ENCODE assay signal across 6 cellular contexts in the genomic region with DNA sequence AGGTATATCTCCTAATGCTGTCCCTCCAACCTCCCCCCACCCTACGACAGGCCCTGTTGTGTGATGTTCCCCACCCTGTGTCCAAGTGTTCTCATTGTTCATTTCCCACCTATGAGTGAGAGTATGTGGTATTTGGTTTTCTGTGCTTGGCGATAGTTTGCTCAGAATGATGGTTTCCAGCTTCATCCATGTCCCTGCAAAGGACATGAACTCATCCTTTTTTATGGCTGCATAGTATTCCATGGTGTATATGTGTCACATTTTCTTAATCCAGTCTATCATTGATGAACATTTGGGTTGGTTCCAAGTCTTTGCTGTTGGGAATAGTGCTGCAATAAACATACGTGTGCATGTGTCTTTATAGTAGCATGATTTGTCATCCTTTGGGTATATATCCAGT. TPM values are rescaled to one million over a fixed set of nuclear protein-coding genes. Genes with fewer than 3 reads are reported as not detected.
DNase-seq lines count a peak whose midpoint lies in the region; ATAC-seq, FAIRE-seq and TF ChIP-seq lines count a peak whose summit lies in the region.
"Not testable (repeated sequence)": the region's sequence is repeated elsewhere in the genome, so short reads cannot be mapped to it uniquely, and the experiment has no call there.

No MANE protein-coding gene starts in this region.

- not testable (repeated sequence) for TF ChIP-seq POLR2A in K562 (conservative IDR thresholded peaks at IDR 0.05); esophagus muscularis mucosa (IDR thresholded peaks at IDR 0.05; ENCODE audit: low read depth); HepG2 (IDR thresholded peaks at IDR 0.05; ENCODE audit: insufficient read depth in 1 of 2, low read depth in 2 of 2, low read length in 2 of 2)

- TF ChIP-seq CTCF in HEK293 (tag by site-specific recombination; IDR thresholded peaks at IDR 0.05); K562 (IDR thresholded peaks at IDR 0.05 in 2 of 3, conservative IDR thresholded peaks at IDR 0.05 in 1 of 3; ENCODE audit: insufficient read depth in 2 of 3, low read depth in 1 of 3, low read length in 3 of 3); esophagus muscularis mucosa (IDR thresholded peaks at IDR 0.05); HepG2 (CRISPR knock-in tag; IDR thresholded peaks at IDR 0.05); osteocyte (IDR thresholded peaks at IDR 0.05): not testable (repeated sequence)

- in situ Hi-C loops in K562 (cut with MboI); HepG2 (cut with HindIII; ENCODE audit: extremely low pct_ligation_motif_present, low pct_unique_long_range_greater_than_20kb): not testable (repeated sequence)

- intact Hi-C loops in K562 (cut with micrococcal nuclease); esophagus muscularis mucosa (cut with DNase I); HepG2 (cut with micrococcal nuclease; ENCODE audit: unreplicated experiment): not testable (repeated sequence)

- H3K27me3 Mint-ChIP-seq in immature natural killer cell (ENCODE audit: low read depth in 3 of 3); osteocyte (ENCODE audit: unreplicated experiment): not testable (repeated sequence)

- H3K9me3 Mint-ChIP-seq in immature natural killer cell; osteocyte (ENCODE audit: unreplicated experiment): not testable (repeated sequence)

- not testable (repeated sequence) for H3K27me3 ChIP-seq in K562 (ENCODE audit: control insufficient read depth in 2 of 2, insufficient read depth in 2 of 2, low read length in 2 of 2); esophagus muscularis mucosa; HepG2 (ENCODE audit: control insufficient read depth in 1 of 2, insufficient read depth in 2 of 2, low read length in 2 of 2)

- not testable (repeated sequence) for H3K4me2 ChIP-seq in K562 (ENCODE audit: insufficient read depth, low read length); HepG2 (ENCODE audit: low read depth, low read length)

- not testable (repeated sequence) for H4K20me1 ChIP-seq in K562 (replicated peaks; ENCODE audit: control insufficient read depth, insufficient read depth, low read length); HepG2 (ENCODE audit: insufficient read depth, low read length)

- H3K4me1 Mint-ChIP-seq in immature natural killer cell: peaks cover 26 to 61% of the 10 kb centered on the region in 2 donors
- not testable (repeated sequence) for H3K4me1 Mint-ChIP-seq in osteocyte (ENCODE audit: unreplicated experiment)

- not testable (repeated sequence) for H3K79me2 ChIP-seq in K562 (ENCODE audit: control insufficient read depth, insufficient read depth, low read length); HepG2 (ENCODE audit: insufficient read depth, low read length)

- not testable (repeated sequence) for TF ChIP-seq EP300 in K562 (IDR thresholded peaks at IDR 0.05; ENCODE audit: low read length); esophagus muscularis mucosa (IDR thresholded peaks at IDR 0.05); HepG2 (IDR thresholded peaks at IDR 0.05; ENCODE audit: low read depth in 2 of 2, low read length in 2 of 2); HepG2 (CRISPR knock-in tag; IDR thresholded peaks at IDR 0.05; ENCODE audit: borderline replicate concordance)

- H3K36me3 Mint-ChIP-seq in immature natural killer cell: peaks cover 18 to 67% (median 25%) of the 10 kb centered on the region in 3 donors
- H3K36me3 Mint-ChIP-seq in osteocyte (ENCODE audit: unreplicated experiment): peaks cover 54% of the 10 kb centered on the region

- CTCF ChIA-PET in HEK293 (lab: Yijun Ruan, JAX); K562 (lab: Yijun Ruan, JAX; ENCODE audit: low intra/inter-chr PET ratio); HepG2 (lab: Yijun Ruan, JAX; ENCODE audit: low intra/inter-chr PET ratio, low total read pairs): not testable (repeated sequence)

- WGBS in K562 (ENCODE audit: insufficient coverage, low coverage, missing lambda C conversion rate): 94% methylated on average over 3 of the region's 3 CpGs
- 98% methylated on average over 3 of the region's 3 CpGs for WGBS in esophagus muscularis mucosa
- 98% methylated on average over 3 of the region's 3 CpGs for WGBS in HepG2 (ENCODE audit: low lambda C conversion rate)

- H3K36me3 ChIP-seq in HEK293 (ENCODE audit: control insufficient read depth in 2 of 2, insufficient read depth in 1 of 2, low read length in 2 of 2): peaks cover 6 to 65% of the 10 kb centered on the region in 2 experiments; a peak in 2 of 3 replicates
- peaks cover 56% of the 10 kb centered on the region; the same call in 2 of the 3 replicates for H3K36me3 ChIP-seq in K562 (ENCODE audit: control insufficient read depth, insufficient read depth, low read length)
- peaks cover 14 to 51% (median 22%) of the 10 kb centered on the region in 4 donors for H3K36me3 ChIP-seq in esophagus muscularis mucosa
- peaks cover 37 to 63% of the 10 kb centered on the region in 2 experiments for H3K36me3 ChIP-seq in HepG2 (replicated peaks in 1 of 2; ENCODE audit: control insufficient read depth in 1 of 2, insufficient read depth in 2 of 2, low read length in 2 of 2)

- not testable (repeated sequence) for TF ChIP-seq RAD21 in K562 (CRISPR knock-in tag; conservative IDR thresholded peaks at IDR 0.05 in 1 of 2, IDR thresholded peaks at IDR 0.05 in 1 of 2); HepG2 (CRISPR knock-in tag; IDR thresholded peaks at IDR 0.05)

- H3K27ac ChIP-seq in HEK293 (ENCODE audit: extremely low read depth, low read depth, low read length); K562 (ENCODE audit: extremely low read depth, low read depth, low read length); esophagus muscularis mucosa (replicated peaks in 1 of 4); HepG2 (ENCODE audit: extremely low read length, insufficient read depth, low read length): not testable (repeated sequence)

- not testable (repeated sequence) for H3K9ac ChIP-seq in K562 (ENCODE audit: insufficient read depth in 1 of 2, low read depth in 2 of 2, low read length in 2 of 2); HepG2 (ENCODE audit: insufficient read depth, low read depth, low read length)

- not testable (repeated sequence) for H3K9me1 ChIP-seq in K562 (ENCODE audit: control insufficient read depth, insufficient read depth, low read length)

- H2AFZ ChIP-seq in K562 (ENCODE audit: low read depth, low read length); HepG2 (ENCODE audit: low read length): not testable (repeated sequence)

- H3K4me1 ChIP-seq in HEK293 (ENCODE audit: control insufficient read depth, insufficient read depth, low read length); K562 (replicated peaks in 1 of 2; ENCODE audit: control insufficient read depth in 2 of 2, insufficient read depth in 2 of 2, low read length in 2 of 2); HepG2 (ENCODE audit: insufficient read depth, low read length): not testable (repeated sequence)
- H3K4me1 ChIP-seq in esophagus muscularis mucosa: peaks cover 0 to 12% (median 1%) of the 10 kb centered on the region in 4 donors

- FAIRE-seq in K562 (lab: Jason Lieb, UNC); HepG2 (lab: Jason Lieb, UNC): not testable (repeated sequence)

- not testable (repeated sequence) for H3K4me3 ChIP-seq in HEK293 (ENCODE audit: low read depth, low read length); K562; esophagus muscularis mucosa; HepG2 (replicated peaks in 1 of 3; ENCODE audit: insufficient read depth in 1 of 3, low read depth in 2 of 3, low read length in 3 of 3)

- not testable (repeated sequence) for BruUV-seq in K562 (replicated peaks; lab: Mats Ljungman, UMichigan); HepG2 (replicated peaks; lab: Mats Ljungman, UMichigan)

- POLR2A ChIA-PET in HEK293 (lab: Yijun Ruan, JAX); K562 (lab: Yijun Ruan, JAX); HepG2 (lab: Yijun Ruan, JAX): not testable (repeated sequence)

- not testable (repeated sequence) for H3K9me3 ChIP-seq in HEK293 (ENCODE audit: control insufficient read depth, insufficient read depth, low read depth, low read length); K562 (replicated peaks; ENCODE audit: control insufficient read depth, insufficient read depth, low read depth, low read length); esophagus muscularis mucosa; HepG2 (ENCODE audit: low read length)

- ATAC-seq in K562, HepG2: not testable (repeated sequence)

- not testable (repeated sequence) for H3K4me3 Mint-ChIP-seq in immature natural killer cell; osteocyte (ENCODE audit: unreplicated experiment)

- peak overlapping the region; percentile 14 to 82 (median 41) for H3K27ac Mint-ChIP-seq in immature natural killer cell
- H3K27ac Mint-ChIP-seq in osteocyte (ENCODE audit: unreplicated experiment): not testable (repeated sequence)

- DNase-seq in K562 (ENCODE audit: extremely low read depth in 1 of 4, low spot score in 3 of 4); immature natural killer cell; HepG2 (ENCODE audit: low spot score): not testable (repeated sequence)
- DNase-seq in esophagus muscularis mucosa (ENCODE audit: extremely low spot score) (peak; percentile 29), osteocyte (ENCODE audit: extremely low spot score, unreplicated experiment) (peak; percentile 7)

RNA-seq across cellular contexts. Expression of gene DYNLT1, which starts 29.9 kb away (rescaled TPM):
- 58.0 and 71.5 TPM in 2 replicates for total RNA-seq in K562 (2011; cell fraction: chromatin; rRNA removed; ENCODE audit: low replicate concordance)
- total RNA-seq in K562 (2011; cell fraction: nucleolus; rRNA removed): 42.2 and 43.2 TPM in 2 replicates
- total RNA-seq in K562 (2011; cell fraction: nucleoplasm; rRNA removed): 65.8 and 91.8 TPM in 2 replicates
- total RNA-seq in K562 (2014; rRNA removed) (42.2 and 50.0 TPM in 2 replicates), K562 (2014; rRNA removed; fragmentation: Illumina TruSeq; extraction: Trizol) (70.3 and 75.7 TPM in 2 replicates), K562 (2015; rRNA removed; fragmentation: Illumina TruSeq; extraction: Trizol) (52.8 and 57.3 TPM in 2 replicates), K562 (2021) (98.5 and 103 TPM in 2 replicates), esophagus muscularis mucosa (100 to 1,000 TPM in 3 of 4 donors, 10 to 100 TPM in 1; 90.7 to 147 (median 102) TPM), HepG2 (2016; rRNA removed; fragmentation: Illumina TruSeq; extraction: Trizol) (108 and 144 TPM in 2 replicates), osteocyte (116 and 118 TPM in 2 replicates)
- polyA plus RNA-seq in K562 (2011; rRNA removed) (324 and 368 TPM in 2 replicates), K562 (2014; fragmentation: Illumina TruSeq; extraction: Trizol) (130 TPM in 2 replicates), K562 (2014; fragmentation: Nextera tagmentation; extraction: Ambion mirVana) (100 to 1,000 TPM; 489 to 583 TPM), K562 (2014; rRNA removed) (127 and 142 TPM in 2 replicates), immature natural killer cell (100 to 1,000 TPM in 2 of 3 donors, 10 to 100 TPM in 1; 94.2 to 141 (median 119) TPM), HepG2 (2011; rRNA removed) (152 and 171 TPM in 2 replicates)
- 189 and 261 TPM in 2 replicates for polyA plus RNA-seq in K562 (2011; cell fraction: cytosol; rRNA removed)
- 136 and 203 TPM in 2 replicates for polyA plus RNA-seq in K562 (2011; cell fraction: nucleus; rRNA removed)
- polyA plus RNA-seq in K562 (2012): 107 and 174 TPM in 2 replicates
- 150 and 163 TPM in 2 replicates for polyA minus RNA-seq in K562 (2011; rRNA and poly(A)+ RNA removed)
- 30.3 and 31.2 TPM in 2 replicates for polyA minus RNA-seq in K562 (2011; cell fraction: cytosol; rRNA and poly(A)+ RNA removed)
- 17.0 and 23.3 TPM in 2 replicates for polyA minus RNA-seq in K562 (2011; cell fraction: nucleus; rRNA and poly(A)+ RNA removed)
- 61.3 and 63.2 TPM in 2 replicates for total RNA-seq in HepG2 (2016; cell fraction: cytosol; rRNA removed; fragmentation: Illumina TruSeq; extraction: Trizol; ENCODE audit: low read depth)
- 106 and 153 TPM in 2 replicates for total RNA-seq in HepG2 (2016; cell fraction: insoluble cytoplasmic fraction; rRNA removed; fragmentation: Illumina TruSeq; extraction: Trizol)
- total RNA-seq in HepG2 (2016; cell fraction: membrane; rRNA removed; fragmentation: Illumina TruSeq; extraction: Trizol): 66.8 and 68.4 TPM in 2 replicates
- 46.1 and 46.5 TPM in 2 replicates for total RNA-seq in HepG2 (2016; cell fraction: nucleus; rRNA removed; fragmentation: Illumina TruSeq; extraction: Trizol)
- 96.9 and 144 TPM in 2 replicates for polyA plus RNA-seq in HepG2 (2011; cell fraction: cytosol; rRNA removed)
- polyA plus RNA-seq in HepG2 (2011; cell fraction: nucleus; rRNA removed): 55.7 and 80.2 TPM in 2 replicates
- polyA plus RNA-seq in HepG2 (2012): 121 and 122 TPM in 2 replicates
- 51.0 and 56.6 TPM in 2 replicates for polyA plus RNA-seq in HepG2 (2016; cell fraction: cytosol; fragmentation: Illumina TruSeq; extraction: Trizol; ENCODE audit: low read depth)
- polyA plus RNA-seq in HepG2 (2016; cell fraction: insoluble cytoplasmic fraction; fragmentation: Illumina TruSeq; extraction: Trizol; ENCODE audit: low read depth): 155 and 168 TPM in 2 replicates
- polyA plus RNA-seq in HepG2 (2016; cell fraction: membrane; fragmentation: Illumina TruSeq; extraction: Trizol; ENCODE audit: low read depth): 61.5 and 63.6 TPM in 2 replicates
- polyA plus RNA-seq in HepG2 (2016; cell fraction: nucleus; fragmentation: Illumina TruSeq; extraction: Trizol; ENCODE audit: insufficient read depth, low read depth): 102 and 103 TPM in 2 replicates
- polyA minus RNA-seq in HepG2 (2011; rRNA and poly(A)+ RNA removed; ENCODE audit: low replicate concordance): 81.1 TPM in 2 replicates
- 19.5 and 25.9 TPM in 2 replicates for polyA minus RNA-seq in HepG2 (2011; cell fraction: cytosol; rRNA and poly(A)+ RNA removed)
- 19.4 and 32.6 TPM in 2 replicates for polyA minus RNA-seq in HepG2 (2011; cell fraction: nucleus; rRNA and poly(A)+ RNA removed)

RNA-seq across cellular contexts. Expression of gene SYTL3, which starts 35.2 kb away (rescaled TPM):
- 0.62 and 0.69 TPM in 2 replicates for total RNA-seq in K562 (2011; cell fraction: chromatin; rRNA removed; ENCODE audit: low replicate concordance)
- total RNA-seq in K562 (2011; cell fraction: nucleolus; rRNA removed): 0.13 and 0.50 TPM in 2 replicates
- total RNA-seq in K562 (2011; cell fraction: nucleoplasm; rRNA removed): 0.15 and 0.38 TPM in 2 replicates
- total RNA-seq in K562 (2014; rRNA removed): 0.05 and 0.61 TPM in 2 replicates
- total RNA-seq in K562 (2014; rRNA removed; fragmentation: Illumina TruSeq; extraction: Trizol): 0.16 and 0.25 TPM in 2 replicates
- total RNA-seq in K562 (2015; rRNA removed; fragmentation: Illumina TruSeq; extraction: Trizol): 0.11 and 0.18 TPM in 2 replicates
- 0.11 and 0.35 TPM in 2 replicates for total RNA-seq in K562 (2021)
- polyA plus RNA-seq in K562 (2011; rRNA removed): 0.12 and 0.46 TPM in 2 replicates
- 0.22 and 0.39 TPM in 2 replicates for polyA plus RNA-seq in K562 (2011; cell fraction: cytosol; rRNA removed)
- 0.24 and 0.38 TPM in 2 replicates for polyA plus RNA-seq in K562 (2011; cell fraction: nucleus; rRNA removed)
- polyA plus RNA-seq in K562 (2012): 0.17 and 0.35 TPM in 2 replicates
- 0.16 and 0.17 TPM in 2 replicates for polyA plus RNA-seq in K562 (2014; fragmentation: Illumina TruSeq; extraction: Trizol)
- polyA plus RNA-seq in K562 (2014; fragmentation: Nextera tagmentation; extraction: Ambion mirVana): under 1 TPM in 1 of 2 experiments, not detected in 1; 0.06 TPM
- polyA plus RNA-seq in K562 (2014; rRNA removed): 0.04 TPM in 2 replicates
- 0.21 and 0.39 TPM in 2 replicates for polyA minus RNA-seq in K562 (2011; rRNA and poly(A)+ RNA removed)
- not detected in 2 replicates for polyA minus RNA-seq in K562 (2011; cell fraction: cytosol; rRNA and poly(A)+ RNA removed)
- polyA minus RNA-seq in K562 (2011; cell fraction: nucleus; rRNA and poly(A)+ RNA removed): 0.13 and 0.33 TPM in 2 replicates
- total RNA-seq in esophagus muscularis mucosa: 10 to 100 TPM in 1 of 4 donors, 1 to 10 TPM in 3; 4.8 to 10.1 (median 7.6) TPM
- polyA plus RNA-seq in immature natural killer cell: 10 to 100 TPM; 45.4 to 56.5 (median 52.0) TPM
- 0.11 and 0.17 TPM in 2 replicates for total RNA-seq in HepG2 (2016; rRNA removed; fragmentation: Illumina TruSeq; extraction: Trizol)
- total RNA-seq in HepG2 (2016; cell fraction: cytosol; rRNA removed; fragmentation: Illumina TruSeq; extraction: Trizol; ENCODE audit: low read depth): 0.20 and 0.26 TPM in 2 replicates
- total RNA-seq in HepG2 (2016; cell fraction: insoluble cytoplasmic fraction; rRNA removed; fragmentation: Illumina TruSeq; extraction: Trizol): 0.19 and 0.25 TPM in 2 replicates
- 0.14 and 0.15 TPM in 2 replicates for total RNA-seq in HepG2 (2016; cell fraction: membrane; rRNA removed; fragmentation: Illumina TruSeq; extraction: Trizol)
- total RNA-seq in HepG2 (2016; cell fraction: nucleus; rRNA removed; fragmentation: Illumina TruSeq; extraction: Trizol): 0.37 and 0.50 TPM in 2 replicates
- polyA plus RNA-seq in HepG2 (2011; rRNA removed): 0.21 and 0.28 TPM in 2 replicates
- 0.12 and 0.15 TPM in 2 replicates for polyA plus RNA-seq in HepG2 (2011; cell fraction: cytosol; rRNA removed)
- polyA plus RNA-seq in HepG2 (2011; cell fraction: nucleus; rRNA removed): 0.59 and 0.64 TPM in 2 replicates
- 0.21 and 0.44 TPM in 2 replicates for polyA plus RNA-seq in HepG2 (2012)
- 0.16 and 0.17 TPM in 2 replicates for polyA plus RNA-seq in HepG2 (2016; cell fraction: cytosol; fragmentation: Illumina TruSeq; extraction: Trizol; ENCODE audit: low read depth)
- polyA plus RNA-seq in HepG2 (2016; cell fraction: insoluble cytoplasmic fraction; fragmentation: Illumina TruSeq; extraction: Trizol; ENCODE audit: low read depth): 0.10 and 0.34 TPM in 2 replicates
- polyA plus RNA-seq in HepG2 (2016; cell fraction: membrane; fragmentation: Illumina TruSeq; extraction: Trizol; ENCODE audit: low read depth): 0.07 and 0.15 TPM in 2 replicates
- polyA plus RNA-seq in HepG2 (2016; cell fraction: nucleus; fragmentation: Illumina TruSeq; extraction: Trizol; ENCODE audit: insufficient read depth, low read depth): 0.22 and 0.72 TPM in 2 replicates
- polyA minus RNA-seq in HepG2 (2011; rRNA and poly(A)+ RNA removed; ENCODE audit: low replicate concordance): 0.28 TPM in 1 of 2 replicates, not detected in the other
- polyA minus RNA-seq in HepG2 (2011; cell fraction: cytosol; rRNA and poly(A)+ RNA removed): not detected in 2 replicates
- 0.64 and 0.87 TPM in 2 replicates for polyA minus RNA-seq in HepG2 (2011; cell fraction: nucleus; rRNA and poly(A)+ RNA removed)
- total RNA-seq in osteocyte: 0.31 and 0.48 TPM in 2 replicates

RNA-seq across cellular contexts. Expression of gene TMEM181, which starts 54.7 kb away (rescaled TPM):
- 36.6 and 77.1 TPM in 2 replicates for total RNA-seq in K562 (2011; cell fraction: chromatin; rRNA removed; ENCODE audit: low replicate concordance)
- 21.0 and 25.4 TPM in 2 replicates for total RNA-seq in K562 (2011; cell fraction: nucleolus; rRNA removed)
- 41.9 and 56.9 TPM in 2 replicates for total RNA-seq in K562 (2011; cell fraction: nucleoplasm; rRNA removed)
- 10.9 and 14.8 TPM in 2 replicates for total RNA-seq in K562 (2014; rRNA removed)
- total RNA-seq in K562 (2014; rRNA removed; fragmentation: Illumina TruSeq; extraction: Trizol): 26.0 and 27.2 TPM in 2 replicates
- total RNA-seq in K562 (2015; rRNA removed; fragmentation: Illumina TruSeq; extraction: Trizol): 23.0 and 24.3 TPM in 2 replicates
- total RNA-seq in K562 (2021): 17.3 and 19.2 TPM in 2 replicates
- 23.6 and 26.0 TPM in 2 replicates for polyA plus RNA-seq in K562 (2011; rRNA removed)
- polyA plus RNA-seq in K562 (2011; cell fraction: cytosol; rRNA removed): 8.5 and 15.4 TPM in 2 replicates
- polyA plus RNA-seq in K562 (2011; cell fraction: nucleus; rRNA removed): 19.9 and 23.7 TPM in 2 replicates
- 14.1 and 17.3 TPM in 2 replicates for polyA plus RNA-seq in K562 (2012)
- 19.0 and 22.6 TPM in 2 replicates for polyA plus RNA-seq in K562 (2014; fragmentation: Illumina TruSeq; extraction: Trizol)
- 1 to 10 TPM; 5.6 to 7.6 TPM for polyA plus RNA-seq in K562 (2014; fragmentation: Nextera tagmentation; extraction: Ambion mirVana)
- polyA plus RNA-seq in K562 (2014; rRNA removed): 19.9 and 22.0 TPM in 2 replicates
- polyA minus RNA-seq in K562 (2011; rRNA and poly(A)+ RNA removed): 30.4 and 31.4 TPM in 2 replicates
- 15.7 TPM in 2 replicates for polyA minus RNA-seq in K562 (2011; cell fraction: cytosol; rRNA and poly(A)+ RNA removed)
- polyA minus RNA-seq in K562 (2011; cell fraction: nucleus; rRNA and poly(A)+ RNA removed): 9.8 and 14.0 TPM in 2 replicates
- 10 to 100 TPM; 21.6 to 31.6 (median 26.0) TPM for total RNA-seq in esophagus muscularis mucosa
- polyA plus RNA-seq in immature natural killer cell: 10 to 100 TPM in 2 of 3 donors, 1 to 10 TPM in 1; 4.3 to 14.8 (median 10.1) TPM
- total RNA-seq in HepG2 (2016; rRNA removed; fragmentation: Illumina TruSeq; extraction: Trizol): 42.1 and 59.1 TPM in 2 replicates
- 32.4 and 35.6 TPM in 2 replicates for total RNA-seq in HepG2 (2016; cell fraction: cytosol; rRNA removed; fragmentation: Illumina TruSeq; extraction: Trizol; ENCODE audit: low read depth)
- total RNA-seq in HepG2 (2016; cell fraction: insoluble cytoplasmic fraction; rRNA removed; fragmentation: Illumina TruSeq; extraction: Trizol): 41.0 and 60.9 TPM in 2 replicates
- 29.2 and 32.9 TPM in 2 replicates for total RNA-seq in HepG2 (2016; cell fraction: membrane; rRNA removed; fragmentation: Illumina TruSeq; extraction: Trizol)
- total RNA-seq in HepG2 (2016; cell fraction: nucleus; rRNA removed; fragmentation: Illumina TruSeq; extraction: Trizol): 66.4 and 75.5 TPM in 2 replicates
- 105 and 108 TPM in 2 replicates for polyA plus RNA-seq in HepG2 (2011; rRNA removed)
- polyA plus RNA-seq in HepG2 (2011; cell fraction: cytosol; rRNA removed): 53.2 and 89.4 TPM in 2 replicates
- 65.7 and 85.9 TPM in 2 replicates for polyA plus RNA-seq in HepG2 (2011; cell fraction: nucleus; rRNA removed)
- 99.1 and 106 TPM in 2 replicates for polyA plus RNA-seq in HepG2 (2012)
- polyA plus RNA-seq in HepG2 (2016; cell fraction: cytosol; fragmentation: Illumina TruSeq; extraction: Trizol; ENCODE audit: low read depth): 2.2 and 2.6 TPM in 2 replicates
- 31.8 and 32.9 TPM in 2 replicates for polyA plus RNA-seq in HepG2 (2016; cell fraction: insoluble cytoplasmic fraction; fragmentation: Illumina TruSeq; extraction: Trizol; ENCODE audit: low read depth)
- 8.5 and 9.3 TPM in 2 replicates for polyA plus RNA-seq in HepG2 (2016; cell fraction: membrane; fragmentation: Illumina TruSeq; extraction: Trizol; ENCODE audit: low read depth)
- polyA plus RNA-seq in HepG2 (2016; cell fraction: nucleus; fragmentation: Illumina TruSeq; extraction: Trizol; ENCODE audit: insufficient read depth, low read depth): 140 and 144 TPM in 2 replicates
- polyA minus RNA-seq in HepG2 (2011; rRNA and poly(A)+ RNA removed; ENCODE audit: low replicate concordance): 13.5 and 115 TPM in 2 replicates
- 82.7 and 108 TPM in 2 replicates for polyA minus RNA-seq in HepG2 (2011; cell fraction: cytosol; rRNA and poly(A)+ RNA removed)
- polyA minus RNA-seq in HepG2 (2011; cell fraction: nucleus; rRNA and poly(A)+ RNA removed): 78.4 and 93.9 TPM in 2 replicates
- 33.2 and 33.5 TPM in 2 replicates for total RNA-seq in osteocyte
